In the genomic region with DNA sequence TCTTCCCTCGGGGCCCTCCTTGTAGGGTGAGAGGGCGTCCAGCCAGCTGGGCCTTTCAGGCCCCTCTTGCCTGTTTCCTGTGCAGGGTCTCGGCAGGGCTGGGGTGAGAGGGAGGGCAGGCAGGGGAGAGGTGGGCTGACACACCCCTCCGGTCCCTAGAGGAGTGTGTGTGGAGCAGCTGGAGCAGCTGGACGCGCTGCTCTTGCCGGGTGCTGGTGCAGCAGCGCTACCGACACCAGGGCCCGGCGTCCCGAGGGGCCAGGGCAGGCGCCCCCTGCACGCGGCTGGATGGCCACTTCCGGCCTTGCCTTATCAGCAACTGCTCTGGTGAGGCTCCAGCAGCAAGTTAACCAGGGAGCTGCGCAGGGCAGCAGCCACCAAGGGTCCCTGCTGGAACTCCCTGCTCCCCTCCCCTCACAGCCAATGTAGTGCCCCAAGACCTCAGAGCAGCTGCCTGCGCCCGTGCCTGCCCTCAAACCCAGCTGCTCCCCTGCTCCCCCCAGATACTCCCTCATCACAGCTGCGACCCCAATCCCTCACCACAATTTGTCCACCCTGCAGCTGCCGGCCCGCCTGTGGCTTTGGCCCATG, we compare ENCODE assay signal across 18 cellular contexts. TPM values are rescaled to one million over a fixed set of nuclear protein-coding genes. Genes with fewer than 3 reads are reported as not detected.
DNase-seq lines count a peak whose midpoint lies in the region; ATAC-seq lines count a peak whose summit lies in the region.
"Had no signal": no experiment of that assay in that cellular context is flagged by ENCODE, and none has a peak within 500 bp of the region (broad histone marks: within the 10 kb centered on the region; RNA-seq: fewer than 3 reads in every experiment).

No MANE protein-coding gene starts in this region.

- H4K8ac ChIP-seq in neuronal stem cell (ENCODE audit: low read depth, low read length), result peak overlapping the region; percentile 43

- H3K79me1 ChIP-seq in neuronal stem cell (ENCODE audit: low read depth, low read length), result peaks cover 6% of the 10 kb centered on the region

- peaks cover 100% of the 10 kb centered on the region for H3K4me1 ChIP-seq in BLaER1
- peaks cover 5% of the 10 kb centered on the region for H3K4me1 ChIP-seq in SJCRH30
- H3K4me1 ChIP-seq in right cardiac atrium (ENCODE audit: control insufficient read depth, insufficient read depth, low read length), result no peaks in the 10 kb centered on the region
- H3K4me1 ChIP-seq in neuronal stem cell (ENCODE audit: control insufficient read depth in 2 of 2, insufficient read depth in 1 of 2, low read depth in 1 of 2, low read length in 2 of 2), result no peaks in the 10 kb centered on the region
- H3K4me1 ChIP-seq: upper lobe of left lung had no signal

- peak overlapping the region; percentile 86 for H2AK5ac ChIP-seq in neuronal stem cell (ENCODE audit: low read depth, low read length)

- H3K4ac ChIP-seq in neuronal stem cell (ENCODE audit: low read length), result no peak overlapping the region

- H2BK5ac ChIP-seq in neuronal stem cell (ENCODE audit: low read length), result no peak overlapping the region

- H2BK12ac ChIP-seq in neuronal stem cell (ENCODE audit: low read length), result no peak overlapping the region

- H4K91ac ChIP-seq in neuronal stem cell (ENCODE audit: low read depth, low read length, poor library complexity), result no peak overlapping the region

- no peak for ATAC-seq in right cardiac atrium
- ATAC-seq in GM19397 (IDR thresholded peaks at IDR 0.05; ENCODE audit: unreplicated experiment), result no peak
- ATAC-seq: Panc1 had no signal

- no peak overlapping the region for H2BK15ac ChIP-seq in neuronal stem cell (ENCODE audit: low read length)

- no peaks in the 10 kb centered on the region for H4K20me1 ChIP-seq in BLaER1

- no peaks in the 10 kb centered on the region for H3K27me3 ChIP-seq in BLaER1
- H3K27me3 ChIP-seq in SJCRH30, result peaks cover 24% of the 10 kb centered on the region
- no peaks in the 10 kb centered on the region for H3K27me3 ChIP-seq in right cardiac atrium (ENCODE audit: control insufficient read depth, insufficient read depth)
- H3K27me3 ChIP-seq in neuronal stem cell (ENCODE audit: control insufficient read depth in 3 of 3, insufficient read depth in 3 of 3, low read depth in 1 of 3, low read length in 3 of 3), result peaks cover 0 to 25% (median 0%) of the 10 kb centered on the region in 3 experiments
- H3K27me3 ChIP-seq: dorsolateral prefrontal cortex, upper lobe of left lung had no signal

- H3K14ac ChIP-seq in neuronal stem cell (ENCODE audit: low read length), result no peak overlapping the region

- no peak overlapping the region for H3K23ac ChIP-seq in neuronal stem cell (ENCODE audit: low read depth, low read length, poor library complexity)

- WGBS in right cardiac atrium, result 41% methylated on average over 22 of the region's 22 CpGs
- no CpG with 5 or more reads among the region's 22 CpGs for WGBS in neuronal stem cell (ENCODE audit: extremely low coverage in 2 of 2, insufficient read length in 2 of 2, insufficient replicate concordance in 1 of 2), 2 donors

- intact Hi-C loops in right cardiac atrium (cut with DNase I), result no loop called here

- H3K4me2 ChIP-seq in BLaER1 (peak overlapping the region; percentile 90), neuronal stem cell (ENCODE audit: insufficient read depth, low read length, poor library complexity, severe bottlenecking) (no peak overlapping the region)

- H2BK120ac ChIP-seq in neuronal stem cell (ENCODE audit: low read depth, low read length), result no peak overlapping the region

- peak overlapping the region; percentile 85 for H3K27ac ChIP-seq in BLaER1
- H3K27ac ChIP-seq in SJCRH30, result no peak overlapping the region; the same call in 1 of the 2 replicates
- H3K27ac ChIP-seq in right cardiac atrium (ENCODE audit: low read length), result no peak overlapping the region
- no peak overlapping the region for H3K27ac ChIP-seq in neuronal stem cell (replicated peaks; ENCODE audit: low read length)
- H3K27ac ChIP-seq: dorsolateral prefrontal cortex, upper lobe of left lung had no signal

- DNase-seq in SJCRH30, result peak; percentile 74
- DNase-seq in right cardiac atrium, result peak in 2 of 3 donors; percentile 32 to 46
- DNase-seq in neuronal stem cell (ENCODE audit: low spot score), result no peak
- no peak for DNase-seq in NCI-H510A treated with DMSO at 0.1 percent for 48 hours (lab: John Stamatoyannopoulos, UW)
- DNase-seq in activated gamma-delta T cell (lab: John Stamatoyannopoulos, UW), result no peak
- DNase-seq in Ammon's horn (ENCODE audit: low spot score), result no peak
- DNase-seq: ACHN; activated T-cell treated with anti-CD3 and anti-CD28 coated beads for 4 hours; amygdala; central memory CD4-positive, alpha-beta T cell; IMR-90; NK-92 treated with Interleukin-12 subunit alpha and Interleukin-12 subunit beta, amount 100 ng/mL, for 24 hours; nucleus accumbens had no signal

- H3K9me3 ChIP-seq in BLaER1 (no peaks in the 10 kb centered on the region), SJCRH30 (replicated peaks) (no peaks in the 10 kb centered on the region), right cardiac atrium (ENCODE audit: control insufficient read depth, low read length) (no peaks in the 10 kb centered on the region), neuronal stem cell (replicated peaks in 1 of 2; ENCODE audit: control insufficient read depth in 2 of 2, insufficient read depth in 1 of 2, low read depth in 1 of 2, low read length in 2 of 2) (peaks cover 0 to 12% of the 10 kb centered on the region in 2 donors)
- H3K9me3 ChIP-seq: upper lobe of left lung had no signal

- H3K4me3 ChIP-seq in BLaER1 (peak overlapping the region; percentile 34; the same call in 1 of the 2 replicates), SJCRH30 (no peak overlapping the region), right cardiac atrium (ENCODE audit: low read length) (no peak overlapping the region), neuronal stem cell (ENCODE audit: low read length in 2 of 2) (no peak overlapping the region)
- H3K4me3 ChIP-seq: dorsolateral prefrontal cortex, upper lobe of left lung had no signal

- H3K36me3 ChIP-seq in BLaER1, result no peaks in the 10 kb centered on the region
- H3K36me3 ChIP-seq in SJCRH30, result no peaks in the 10 kb centered on the region
- H3K36me3 ChIP-seq in neuronal stem cell (replicated peaks in 1 of 2; ENCODE audit: control insufficient read depth in 2 of 2, insufficient read depth in 2 of 2, low read length in 2 of 2), result no peaks in the 10 kb centered on the region
- H3K36me3 ChIP-seq: upper lobe of left lung had no signal

- H3K18ac ChIP-seq in neuronal stem cell (ENCODE audit: low read length), result peak overlapping the region; percentile 76

- H3K9ac ChIP-seq in BLaER1, result peak overlapping the region; percentile 55; the same call in 1 of the 2 replicates
- no peak overlapping the region for H3K9ac ChIP-seq in neuronal stem cell (ENCODE audit: low read depth, low read length, poor library complexity)

- H2AFZ ChIP-seq in neuronal stem cell (ENCODE audit: low read length), result no peak overlapping the region

RNA-seq across cellular contexts. Expression of a gene that starts 15.7 kb away (rescaled TPM):
- total RNA-seq in SJCRH30 (2014; rRNA removed; shearing (Covaris generic)), result 1.0 and 2.7 TPM in 2 replicates
- 10 to 100 TPM in 3 of 4 donors, 1 to 10 TPM in 1; 9.0 to 15.9 (median 14.2) TPM for total RNA-seq in right cardiac atrium
- polyA plus RNA-seq in right cardiac atrium, result 7.8 TPM
- polyA plus RNA-seq in neuronal stem cell (2013, experiment 1 of 2), result 7.1 TPM
- 6.8 TPM for polyA plus RNA-seq in neuronal stem cell (2013, experiment 2 of 2)

RNA-seq across cellular contexts. Expression of a gene that starts 49.1 kb away (rescaled TPM):
- total RNA-seq in SJCRH30 (2014; rRNA removed; shearing (Covaris generic)), result not detected in 2 replicates
- total RNA-seq in right cardiac atrium, result 10 to 100 TPM; 10.4 to 15.6 (median 11.6) TPM
- 6.6 TPM for polyA plus RNA-seq in right cardiac atrium
- 6.2 TPM for polyA plus RNA-seq in neuronal stem cell (2013, experiment 1 of 2)
- 6.1 TPM for polyA plus RNA-seq in neuronal stem cell (2013, experiment 2 of 2)
- total RNA-seq: IMR-90 had no signal

RNA-seq across cellular contexts. Expression of a gene that starts 51.3 kb away (rescaled TPM):
- 3.4 and 3.6 TPM in 2 replicates for total RNA-seq in SJCRH30 (2014; rRNA removed; shearing (Covaris generic))
- 100 to 1,000 TPM in 1 of 4 donors, 10 to 100 TPM in 3; 53.0 to 113 (median 79.0) TPM for total RNA-seq in right cardiac atrium
- 66.5 TPM for polyA plus RNA-seq in right cardiac atrium
- 63.8 TPM for polyA plus RNA-seq in neuronal stem cell (2013, experiment 1 of 2)
- 60.2 TPM for polyA plus RNA-seq in neuronal stem cell (2013, experiment 2 of 2)

Comparison
In these comparisons a context has a peak if more than half of its experiments do, and no peak if none do; other contexts are left out.
1. DNase-seq: peak in SJCRH30 (2 of 2) and right cardiac atrium (2 of 3); none in neuronal stem cell (single experiment), NCI-H510A treated with DMSO at 0.1 percent for 48 hours (single experiment), activated gamma-delta T cell (single experiment) and Ammon's horn (single experiment).
2. RNA of a gene that starts 49.1 kb away (total RNA-seq): 10.4 to 15.6 TPM in right cardiac atrium; not detected in SJCRH30; every median in the first group is over 10 times any median in the second.
3. RNA of a gene that starts 51.3 kb away (total RNA-seq): 53.0 to 113 TPM in right cardiac atrium; 3.4 to 3.6 TPM in SJCRH30; every median in the first group is over 10 times any median in the second.